In the genomic region with DNA sequence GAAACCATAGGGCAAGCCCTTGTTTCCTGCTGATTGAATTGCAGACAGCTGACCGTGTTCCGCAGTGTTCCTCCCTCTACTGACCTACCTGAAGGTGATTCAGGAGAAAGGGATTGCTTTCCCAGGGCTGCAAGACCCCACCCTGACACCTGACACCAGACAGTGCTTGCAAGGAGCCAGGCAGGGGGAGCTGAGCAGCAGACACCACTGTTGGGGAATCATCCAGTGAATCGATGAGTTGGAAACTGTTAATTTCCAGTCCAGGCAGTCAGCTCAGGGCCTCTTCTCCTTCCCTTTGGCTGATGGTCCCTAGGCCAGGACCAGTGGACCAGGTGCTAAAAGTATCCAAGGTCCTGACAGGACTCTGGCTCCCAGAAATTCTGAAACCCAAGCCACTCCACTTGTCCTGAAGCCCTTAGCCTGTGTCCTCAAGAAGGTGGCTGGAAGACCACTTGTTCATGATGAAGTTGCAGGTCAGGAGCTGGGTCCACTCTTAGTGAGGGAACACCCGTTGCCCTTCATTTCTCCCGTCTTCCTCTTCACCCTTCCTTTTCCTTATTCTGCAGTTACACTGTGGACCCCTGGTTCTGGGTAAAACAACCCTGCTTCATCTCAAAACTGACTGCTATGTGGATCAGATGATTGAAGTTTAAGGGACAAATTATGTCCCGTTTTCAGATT, we compare ENCODE assay signal across 9 cellular contexts. TPM values are rescaled to one million over a fixed set of nuclear protein-coding genes. Genes with fewer than 3 reads are reported as not detected.
DNase-seq lines count a peak whose midpoint lies in the region; ATAC-seq, FAIRE-seq and TF ChIP-seq lines count a peak whose summit lies in the region.
"Had no signal": no experiment of that assay in that cellular context is flagged by ENCODE, and none has a peak within 500 bp of the region (broad histone marks: within the 10 kb centered on the region; RNA-seq: fewer than 3 reads in every experiment).

No MANE protein-coding gene starts in this region.

- peak; percentile 23 for FAIRE-seq in K562 (lab: Jason Lieb, UNC)
- FAIRE-seq: TTC549 had no signal

- peaks cover 31% of the 10 kb centered on the region for H3K36me3 ChIP-seq in CD4-positive, alpha-beta memory T cell (ENCODE audit: insufficient read depth, low read length)
- peaks cover 31% of the 10 kb centered on the region for H3K36me3 ChIP-seq in K562 (ENCODE audit: control insufficient read depth, insufficient read depth, low read length)

- H3K27me3 Mint-ChIP-seq in CD4-positive, alpha-beta memory T cell = peaks cover 1 to 2% of the 10 kb centered on the region in 2 donors
- H3K27me3 Mint-ChIP-seq in naive B cell = peaks cover 0 to 5% (median 0%) of the 10 kb centered on the region in 3 donors

- no peak overlapping the region for H3K4me3 ChIP-seq in CD4-positive, alpha-beta memory T cell (ENCODE audit: low read length in 2 of 2)
- no peak overlapping the region for H3K4me3 ChIP-seq in K562

- BruUV-seq in K562 (replicated peaks; lab: Mats Ljungman, UMichigan) = no TSS peak

- peaks cover 42% of the 10 kb centered on the region for H4K20me1 ChIP-seq in K562 (replicated peaks; ENCODE audit: control insufficient read depth, insufficient read depth, low read length)

- no peak for TF ChIP-seq CTCF in K562 (IDR thresholded peaks at IDR 0.05 in 2 of 3, conservative IDR thresholded peaks at IDR 0.05 in 1 of 3; ENCODE audit: insufficient read depth in 2 of 3, low read depth in 1 of 3, low read length in 3 of 3)

- in situ Hi-C loops in K562 (cut with MboI) = loop anchor here (10.0 kb wide), 1 partner anchor 230 kb away; the partner anchor contains the start of gene CDK3

- peaks cover 0 to 18% (median 1%) of the 10 kb centered on the region in 8 donors for H3K9me3 Mint-ChIP-seq in CD4-positive, alpha-beta memory T cell
- peaks cover 0 to 6% (median 0%) of the 10 kb centered on the region in 7 donors for H3K9me3 Mint-ChIP-seq in naive B cell

- DNase-seq in CD4-positive, alpha-beta memory T cell = peak in 3 of 5 donors; percentile 19 to 29 (median 28)
- DNase-seq in HEK293T (ENCODE audit: extremely low spot score) (peak; percentile 7), K562 (ENCODE audit: extremely low read depth in 1 of 4, low spot score in 3 of 4) (no peak), naive B cell (no peak), NCI-H524 treated with DMSO at 0.1 percent for 48 hours (lab: John Stamatoyannopoulos, UW) (no peak), Kasumi-1 (lab: John Stamatoyannopoulos, UW) (no peak), NCI-H1930 (lab: John Stamatoyannopoulos, UW) (no peak)

- peaks cover 22% of the 10 kb centered on the region for H3K4me1 ChIP-seq in CD4-positive, alpha-beta memory T cell (ENCODE audit: insufficient read depth, low read length)
- peaks cover 3 to 7% of the 10 kb centered on the region in 2 experiments; a peak in 4 of 5 replicates for H3K4me1 ChIP-seq in K562 (replicated peaks in 1 of 2; ENCODE audit: control insufficient read depth in 2 of 2, insufficient read depth in 2 of 2, low read length in 2 of 2)

- intact Hi-C loops in CD4-positive, alpha-beta memory T cell (cut with micrococcal nuclease) = no loop called here
- intact Hi-C loops in K562 (cut with micrococcal nuclease) = loop anchor here (5.0 kb wide), 1 partner anchor 72 kb away; no protein-coding TSS in a partner anchor

- peaks cover 28 to 44% of the 10 kb centered on the region in 2 donors for H3K36me3 Mint-ChIP-seq in CD4-positive, alpha-beta memory T cell
- peaks cover 19 to 20% of the 10 kb centered on the region in 2 donors for H3K36me3 Mint-ChIP-seq in naive B cell

- no peak; the same call in 1 of the 2 replicates for TF ChIP-seq POLR2A in K562 (conservative IDR thresholded peaks at IDR 0.05)

- CTCF ChIA-PET in CD4-positive, alpha-beta memory T cell (lab: Charles Lee; ENCODE audit: partially characterized antibody) = interaction anchor here (1.7 to 7.4 kb wide), 4 partner anchors 10 to 73 kb away, joined by 7 to 56 read pairs (median 18); partner anchors contain the start of genes GALK1 and UNK
- CTCF ChIA-PET in HEK293T (lab: Yijun Ruan, JAX) = interaction anchor here (0.5 to 3.7 kb wide), 5 partner anchors 8 to 152 kb away, joined by 3 to 19 read pairs (median 7); partner anchors contain the start of gene GALK1
- CTCF ChIA-PET in K562 (lab: Yijun Ruan, JAX; ENCODE audit: low intra/inter-chr PET ratio) = no interaction called here

- H3K27me3 ChIP-seq in CD4-positive, alpha-beta memory T cell (ENCODE audit: insufficient read depth, low read length) = no peaks in the 10 kb centered on the region
- H3K27me3 ChIP-seq in K562 (ENCODE audit: control insufficient read depth in 2 of 2, insufficient read depth in 2 of 2, low read length in 2 of 2) = no peaks in the 10 kb centered on the region

- H3K27ac ChIP-seq in CD4-positive, alpha-beta memory T cell (ENCODE audit: low read depth, low read length) = no peak overlapping the region
- H3K27ac ChIP-seq in K562 (ENCODE audit: extremely low read depth, low read depth, low read length) = no peak overlapping the region

- 62% methylated on average over 5 of the region's 6 CpGs for WGBS in K562 (ENCODE audit: insufficient coverage, low coverage, missing lambda C conversion rate)

- TF ChIP-seq EP300 in K562 (IDR thresholded peaks at IDR 0.05; ENCODE audit: low read length) = no peak

- H3K4me3 Mint-ChIP-seq in CD4-positive, alpha-beta memory T cell = peak overlapping the region in 4 of 8 donors; percentile 1 to 97 (median 64)
- H3K4me3 Mint-ChIP-seq in naive B cell = peak overlapping the region in 4 of 8 donors; percentile 16 to 97 (median 60)

- ATAC-seq in K562 (peak; percentile 2), naive B cell (ENCODE audit: low read depth in 2 of 2) (no peak), GM21529 (IDR thresholded peaks at IDR 0.05; ENCODE audit: unreplicated experiment) (no peak)

- peaks cover 35% of the 10 kb centered on the region for H3K79me2 ChIP-seq in K562 (ENCODE audit: control insufficient read depth, insufficient read depth, low read length)

- H3K9ac ChIP-seq in K562 (ENCODE audit: insufficient read depth in 1 of 2, low read depth in 2 of 2, low read length in 2 of 2) = no peak overlapping the region

- no peak for TF ChIP-seq RAD21 in K562 (CRISPR knock-in tag; conservative IDR thresholded peaks at IDR 0.05 in 1 of 2, IDR thresholded peaks at IDR 0.05 in 1 of 2)

- peaks cover 23 to 52% (median 35%) of the 10 kb centered on the region in 4 donors for H3K4me1 Mint-ChIP-seq in CD4-positive, alpha-beta memory T cell
- H3K4me1 Mint-ChIP-seq in naive B cell = peaks cover 32 to 44% (median 43%) of the 10 kb centered on the region in 3 donors

- POLR2A ChIA-PET in CD4-positive, alpha-beta memory T cell (lab: Charles Lee; ENCODE audit: partially characterized antibody) = interaction anchor here (0.9 to 16.6 kb wide), 17 partner anchors 11 to 421 kb away, joined by 3 to 556 read pairs (median 9); partner anchors contain the start of genes GALK1, TRIM47, TRIM65 and UNC13D
- POLR2A ChIA-PET in HEK293T (lab: Yijun Ruan, JAX) = interaction anchor here (0.8 to 8.1 kb wide), 4 partner anchors 10 to 80 kb away, joined by 3 to 206 read pairs (median 38); partner anchors contain the start of genes GALK1, UNK and WBP2
- POLR2A ChIA-PET in K562 (lab: Yijun Ruan, JAX) = interaction anchor here (0.6 to 11.1 kb wide), 36 partner anchors 10 to 587 kb away, joined by 3 to 464 read pairs (median 5); partner anchors contain the start of genes GALK1, SMIM5, TRIM47 and TRIM65

- H2AFZ ChIP-seq in K562 (ENCODE audit: low read depth, low read length) = no peak overlapping the region

- no peaks in the 10 kb centered on the region for H3K9me3 ChIP-seq in CD4-positive, alpha-beta memory T cell (ENCODE audit: control insufficient read depth in 1 of 2, low read length in 2 of 2)
- H3K9me3 ChIP-seq in K562 (replicated peaks; ENCODE audit: control insufficient read depth, insufficient read depth, low read depth, low read length) = no peaks in the 10 kb centered on the region

- no peaks in the 10 kb centered on the region for H3K9me1 ChIP-seq in K562 (ENCODE audit: control insufficient read depth, insufficient read depth, low read length)

- peak overlapping the region in 5 of 7 donors; percentile 42 to 96 (median 81) for H3K27ac Mint-ChIP-seq in CD4-positive, alpha-beta memory T cell
- peak overlapping the region in 5 of 6 donors; percentile 82 to 100 (median 91) for H3K27ac Mint-ChIP-seq in naive B cell

- H3K4me2 ChIP-seq in K562 (ENCODE audit: insufficient read depth, low read length) = no peak overlapping the region

RNA-seq across cellular contexts. Expression of gene UNK, which starts 9.5 kb away (rescaled TPM):
- total RNA-seq in CD4-positive, alpha-beta memory T cell = 10 to 100 TPM; 45.8 to 48.1 TPM
- 10 to 100 TPM; 22.2 to 22.9 TPM for polyA plus RNA-seq in CD4-positive, alpha-beta memory T cell
- 112 and 148 TPM in 2 replicates for total RNA-seq in K562 (2011; cell fraction: chromatin; rRNA removed; ENCODE audit: low replicate concordance)
- 60.9 and 67.9 TPM in 2 replicates for total RNA-seq in K562 (2011; cell fraction: nucleolus; rRNA removed)
- 116 and 161 TPM in 2 replicates for total RNA-seq in K562 (2011; cell fraction: nucleoplasm; rRNA removed)
- total RNA-seq in K562 (2014; rRNA removed) (12.8 and 16.0 TPM in 2 replicates), K562 (2014; rRNA removed; fragmentation: Illumina TruSeq; extraction: Trizol) (24.8 and 27.6 TPM in 2 replicates), K562 (2015; rRNA removed; fragmentation: Illumina TruSeq; extraction: Trizol) (25.8 and 27.7 TPM in 2 replicates), K562 (2021) (22.2 and 26.7 TPM in 2 replicates)
- polyA plus RNA-seq in K562 (2011; rRNA removed) (38.6 and 38.7 TPM in 2 replicates), K562 (2014; fragmentation: Illumina TruSeq; extraction: Trizol) (36.5 and 38.1 TPM in 2 replicates), K562 (2014; fragmentation: Nextera tagmentation; extraction: Ambion mirVana) (10 to 100 TPM; 13.7 to 18.8 TPM), K562 (2014; rRNA removed) (24.2 and 25.4 TPM in 2 replicates), naive B cell (ENCODE audit: low read depth in 6 of 6) (10 to 100 TPM; 31.1 to 50.1 (median 37.7) TPM)
- polyA plus RNA-seq in K562 (2011; cell fraction: cytosol; rRNA removed) = 17.7 and 26.9 TPM in 2 replicates
- 31.3 and 35.3 TPM in 2 replicates for polyA plus RNA-seq in K562 (2011; cell fraction: nucleus; rRNA removed)
- 20.2 and 24.9 TPM in 2 replicates for polyA plus RNA-seq in K562 (2012)
- polyA minus RNA-seq in K562 (2011; rRNA and poly(A)+ RNA removed) = 25.3 and 43.9 TPM in 2 replicates
- 6.6 and 14.4 TPM in 2 replicates for polyA minus RNA-seq in K562 (2011; cell fraction: cytosol; rRNA and poly(A)+ RNA removed)
- polyA minus RNA-seq in K562 (2011; cell fraction: nucleus; rRNA and poly(A)+ RNA removed) = 17.8 and 34.1 TPM in 2 replicates

RNA-seq across cellular contexts. Expression of gene GALK1, which starts 10.1 kb away (rescaled TPM):
- 10 to 100 TPM; 25.7 to 25.9 TPM for total RNA-seq in CD4-positive, alpha-beta memory T cell
- polyA plus RNA-seq in CD4-positive, alpha-beta memory T cell = 10 to 100 TPM; 17.5 to 18.1 TPM
- 12.6 and 46.2 TPM in 2 replicates for total RNA-seq in K562 (2011; cell fraction: chromatin; rRNA removed; ENCODE audit: low replicate concordance)
- 46.2 and 53.6 TPM in 2 replicates for total RNA-seq in K562 (2011; cell fraction: nucleolus; rRNA removed)
- 21.6 and 27.1 TPM in 2 replicates for total RNA-seq in K562 (2011; cell fraction: nucleoplasm; rRNA removed)
- total RNA-seq in K562 (2014; rRNA removed) (51.6 and 58.5 TPM in 2 replicates), K562 (2014; rRNA removed; fragmentation: Illumina TruSeq; extraction: Trizol) (2.2 and 4.2 TPM in 2 replicates), K562 (2015; rRNA removed; fragmentation: Illumina TruSeq; extraction: Trizol) (23.2 and 23.4 TPM in 2 replicates), K562 (2021) (41.6 and 46.7 TPM in 2 replicates)
- polyA plus RNA-seq in K562 (2011; rRNA removed) (17.4 and 31.4 TPM in 2 replicates), K562 (2014; fragmentation: Illumina TruSeq; extraction: Trizol) (6.1 and 15.8 TPM in 2 replicates), K562 (2014; fragmentation: Nextera tagmentation; extraction: Ambion mirVana) (1 to 10 TPM in 1 of 2 experiments, under 1 TPM in 1; 0.45 to 2.1 TPM), K562 (2014; rRNA removed) (36.4 and 40.3 TPM in 2 replicates), naive B cell (ENCODE audit: low read depth in 6 of 6) (10 to 100 TPM in 4 of 6 donors, 1 to 10 TPM in 2; 8.3 to 21.9 (median 14.6) TPM)
- 40.3 and 101 TPM in 2 replicates for polyA plus RNA-seq in K562 (2011; cell fraction: cytosol; rRNA removed)
- polyA plus RNA-seq in K562 (2011; cell fraction: nucleus; rRNA removed) = 71.0 and 91.6 TPM in 2 replicates
- 29.9 and 60.2 TPM in 2 replicates for polyA plus RNA-seq in K562 (2012)
- 7.4 and 9.8 TPM in 2 replicates for polyA minus RNA-seq in K562 (2011; rRNA and poly(A)+ RNA removed)
- polyA minus RNA-seq in K562 (2011; cell fraction: cytosol; rRNA and poly(A)+ RNA removed) = 23.4 and 30.8 TPM in 2 replicates
- polyA minus RNA-seq in K562 (2011; cell fraction: nucleus; rRNA and poly(A)+ RNA removed) = 18.3 and 25.1 TPM in 2 replicates

RNA-seq across cellular contexts. Expression of gene ITGB4, which starts 53.9 kb away (rescaled TPM):
- total RNA-seq in CD4-positive, alpha-beta memory T cell = 1 to 10 TPM in 1 of 2 experiments, under 1 TPM in 1; 0.67 to 1.2 TPM
- polyA plus RNA-seq in CD4-positive, alpha-beta memory T cell = under 1 TPM; 0.25 to 0.91 TPM
- total RNA-seq in K562 (2011; cell fraction: chromatin; rRNA removed; ENCODE audit: low replicate concordance) = 0.84 and 1.1 TPM in 2 replicates
- total RNA-seq in K562 (2011; cell fraction: nucleolus; rRNA removed) = 1.7 and 2.4 TPM in 2 replicates
- 1.4 and 1.9 TPM in 2 replicates for total RNA-seq in K562 (2011; cell fraction: nucleoplasm; rRNA removed)
- total RNA-seq in K562 (2014; rRNA removed) = 0.05 and 0.82 TPM in 2 replicates
- total RNA-seq in K562 (2014; rRNA removed; fragmentation: Illumina TruSeq; extraction: Trizol) = not detected in 2 replicates
- 0.25 and 0.26 TPM in 2 replicates for total RNA-seq in K562 (2015; rRNA removed; fragmentation: Illumina TruSeq; extraction: Trizol)
- 0.89 and 2.8 TPM in 2 replicates for total RNA-seq in K562 (2021)
- polyA plus RNA-seq in K562 (2011; rRNA removed) = 0.95 and 1.3 TPM in 2 replicates
- 1.1 and 2.0 TPM in 2 replicates for polyA plus RNA-seq in K562 (2011; cell fraction: cytosol; rRNA removed)
- polyA plus RNA-seq in K562 (2011; cell fraction: nucleus; rRNA removed) = 2.3 and 2.6 TPM in 2 replicates
- 1.9 and 4.1 TPM in 2 replicates for polyA plus RNA-seq in K562 (2012)
- 0.58 and 0.86 TPM in 2 replicates for polyA plus RNA-seq in K562 (2014; fragmentation: Illumina TruSeq; extraction: Trizol)
- not detected for polyA plus RNA-seq in K562 (2014; fragmentation: Nextera tagmentation; extraction: Ambion mirVana)
- 0.93 and 1.2 TPM in 2 replicates for polyA plus RNA-seq in K562 (2014; rRNA removed)
- polyA minus RNA-seq in K562 (2011; rRNA and poly(A)+ RNA removed) = 0.24 and 0.32 TPM in 2 replicates
- 3.4 and 4.2 TPM in 2 replicates for polyA minus RNA-seq in K562 (2011; cell fraction: cytosol; rRNA and poly(A)+ RNA removed)
- polyA minus RNA-seq in K562 (2011; cell fraction: nucleus; rRNA and poly(A)+ RNA removed) = 0.89 and 1.2 TPM in 2 replicates
- polyA plus RNA-seq in naive B cell (ENCODE audit: low read depth in 6 of 6) = 1 to 10 TPM in 2 of 6 donors, under 1 TPM in 2, not detected in 2; 0.67 to 1.6 (median 1.1) TPM

Comparison
In these comparisons a context has a peak if more than half of its experiments do, and no peak if none do; other contexts are left out.
1. DNase-seq: peak in CD4-positive, alpha-beta memory T cell (3 of 5) and HEK293T (single experiment); none in K562 (0 of 4), naive B cell (single experiment), NCI-H524 treated with DMSO at 0.1 percent for 48 hours (single experiment), Kasumi-1 (0 of 2) and NCI-H1930 (0 of 2).